29 cellular contexts compared by ENCODE assay signal in the genomic region with DNA sequence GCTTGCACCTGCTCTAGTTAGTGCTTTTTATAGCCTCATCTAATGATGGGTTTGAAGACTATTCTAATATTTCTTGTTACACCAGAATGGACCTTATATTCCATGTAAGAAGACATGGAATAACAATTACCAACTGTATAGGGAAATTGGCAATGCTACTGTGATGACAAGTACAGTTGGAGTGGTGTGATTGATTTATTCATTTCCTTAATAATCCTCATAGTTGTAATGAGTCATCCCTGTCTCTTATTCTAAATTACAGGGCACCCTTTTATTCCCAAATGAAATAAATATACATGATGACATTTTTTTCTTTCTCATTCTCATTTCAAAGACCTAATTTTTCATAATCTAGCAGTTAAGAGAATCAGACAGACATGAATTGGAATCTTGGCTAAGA.
"Had no signal": no experiment of that assay in that cellular context is flagged by ENCODE, and none has a peak within 500 bp of the region (broad histone marks: within the 10 kb centered on the region; RNA-seq: fewer than 3 reads in every experiment).

No MANE protein-coding gene starts in this region.

- H3K4me2 ChIP-seq: neural progenitor cell, smooth muscle cell had no signal

- H3K4me3 ChIP-seq: ascending aorta, coronary artery, esophagus squamous epithelium, left ventricle myocardium inferior, lung, neural progenitor cell, right atrium auricular region, smooth muscle cell, stomach, thyroid gland, upper lobe of right lung had no signal

- H3K27ac ChIP-seq: ascending aorta, coronary artery, esophagus squamous epithelium, left ventricle myocardium inferior, neural progenitor cell, right atrium auricular region, stomach, thyroid gland, upper lobe of right lung had no signal

- DNase-seq: activated CD4-positive, alpha-beta memory T cell treated with anti-CD3 and anti-CD28 coated beads for 36 hours; activated CD4-positive, alpha-beta T cell treated with anti-CD3 and anti-CD28 coated beads, Interleukin-2, amount 10 ng/mL, durations not matched to agents 24 days and 14 days; activated CD4-positive, CD25-positive, alpha-beta regulatory T cell treated with anti-CD3 and anti-CD28 coated beads, Interleukin-2, amount 50 U/mL, for 72 hours; activated CD8-positive, alpha-beta memory T cell treated with anti-CD3 and anti-CD28 coated beads, Interleukin-2, amount 50 U/mL, for 48 hours; activated gamma-delta T cell; activated naive CD4-positive, alpha-beta T cell treated with anti-CD3 and anti-CD28 coated beads, Interleukin-2, amount 10 ng/mL, durations not matched to agents 7 days and 5 days; activated naive CD8-positive, alpha-beta T cell treated with anti-CD3 and anti-CD28 coated beads, Interleukin-2, amount 10 ng/mL, durations not matched to agents 7 days and 5 days; activated T-cell treated with anti-CD3 and anti-CD28 coated beads, Interleukin-2, amount 50 U/mL, for 24 hours; esophagus squamous epithelium; foreskin melanocyte; kidney glomerular epithelial cell; left ventricle myocardium inferior; mesendoderm; natural killer cell; occipital lobe; stimulated activated CD4-positive, alpha-beta T cell treated with anti-CD3 and anti-CD28 coated beads, Interleukin-1b, Interleukin-23, amount 100 ng/mL, for 48 hours; stimulated activated CD4-positive, alpha-beta T cell treated with anti-CD3 and anti-CD28 coated beads, Interleukin-4, amount 100 ng/mL, for 4 hours; stimulated activated CD8-positive, alpha-beta memory T cell treated with anti-CD3 and anti-CD28 coated beads, Interleukin-4, amount 100 ng/mL, for 48 hours; stomach; T1000; thyroid gland; upper lobe of right lung had no signal

- H2AFZ ChIP-seq: neural progenitor cell had no signal

- H3K36me3 ChIP-seq: ascending aorta, esophagus squamous epithelium, left ventricle myocardium inferior, neural progenitor cell, right atrium auricular region, stomach, thyroid gland, upper lobe of right lung had no signal

- H3K27me3 ChIP-seq: ascending aorta, esophagus squamous epithelium, neural progenitor cell, right atrium auricular region, stomach, thyroid gland, upper lobe of right lung had no signal

- H3K4me1 ChIP-seq: ascending aorta, left ventricle myocardium inferior, right atrium auricular region, thyroid gland had no signal

- ATAC-seq: natural killer cell; stimulated activated memory B cell treated with anti-CD40 and anti-IgM and Interleukin-4, amounts not matched to agents 10 μg/mL and 1 μg/mL and 100 μg/mL, for 72 hours; upper lobe of right lung had no signal

- H3K9ac ChIP-seq: neural progenitor cell had no signal

- H3K9me3 ChIP-seq: ascending aorta, esophagus squamous epithelium, left ventricle myocardium inferior, right atrium auricular region, stomach, thyroid gland, upper lobe of right lung had no signal
